In the genomic region with DNA sequence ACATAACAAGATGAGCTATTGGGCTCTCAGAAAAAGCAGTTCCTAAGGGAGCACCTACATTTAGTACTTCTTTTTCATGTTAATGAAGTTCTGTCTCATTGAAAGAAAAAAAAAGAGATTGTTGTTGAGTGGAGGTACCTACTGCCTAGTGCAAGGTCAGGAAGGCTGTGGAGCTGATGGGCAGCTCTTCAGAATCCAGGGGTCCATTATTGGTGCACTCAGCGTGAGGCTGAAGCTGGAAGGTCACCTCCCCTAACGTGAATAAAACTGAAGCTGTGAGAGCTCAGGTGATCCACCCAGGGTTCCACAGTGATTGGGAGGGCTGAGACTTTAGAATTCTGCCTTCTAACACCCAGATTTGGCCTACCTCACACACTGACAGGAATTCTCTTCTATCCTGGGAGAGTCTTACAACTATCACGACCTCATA, we compare ENCODE assay signal across 18 cellular contexts.
"Had no signal": no experiment of that assay in that cellular context is flagged by ENCODE, and none has a peak within 500 bp of the region (broad histone marks: within the 10 kb centered on the region; RNA-seq: fewer than 3 reads in every experiment).

No MANE protein-coding gene starts in this region.

- H3K27me3 ChIP-seq: ascending aorta, breast epithelium, left lung, right atrium auricular region, tibial artery, uterus had no signal

- H3K9me3 ChIP-seq: ascending aorta, breast epithelium, left lung, right atrium auricular region, tibial artery, uterus had no signal

- H3K4me1 ChIP-seq: breast epithelium had no signal

- H3K36me3 ChIP-seq: ascending aorta, breast epithelium, left lung, right atrium auricular region, tibial artery, uterus had no signal

- ATAC-seq: effector memory CD8-positive, alpha-beta T cell; left lung had no signal

- DNase-seq: activated CD4-positive, alpha-beta memory T cell treated with anti-CD3 and anti-CD28 coated beads, Interleukin-2, amount 10 ng/mL, durations not matched to agents 7 days and 5 days; activated CD4-positive, alpha-beta T cell treated with anti-CD3 and anti-CD28 coated beads for 4 hours; activated naive CD4-positive, alpha-beta T cell treated with anti-CD3 and anti-CD28 coated beads, Interleukin-2, amount 10 ng/mL, durations not matched to agents 7 days and 5 days; activated T-cell treated with anti-CD3 and anti-CD28 coated beads, Interleukin-2, amount 50 U/mL, for 24 hours; dermis blood vessel endothelial cell; effector memory CD8-positive, alpha-beta T cell; left lung; nucleus accumbens; stimulated activated CD4-positive, alpha-beta T cell treated with anti-CD3 and anti-CD28 coated beads, Interleukin-15, amount 100 ng/mL, for 24 hours; stimulated activated CD4-positive, alpha-beta T cell treated with anti-CD3 and anti-CD28 coated beads, Interleukin-4, amount 100 ng/mL, for 1 hour; tibial artery; uterus had no signal

- FAIRE-seq: keratinocyte had no signal

- H3K27ac ChIP-seq: ascending aorta, breast epithelium, epithelial cell of prostate, left lung, right atrium auricular region, skin epidermis, tibial artery, uterus had no signal

- H3K4me3 ChIP-seq: ascending aorta, breast epithelium, left lung, right atrium auricular region, skin epidermis, tibial artery, uterus had no signal
